8 cellular contexts compared by ENCODE assay signal in genomic region chr3:15319575-15319974, GRCh38. TPM values are rescaled to one million over a fixed set of nuclear protein-coding genes. Genes with fewer than 3 reads are reported as not detected.
DNase-seq lines count a peak whose midpoint lies in the region; ATAC-seq and TF ChIP-seq lines count a peak whose summit lies in the region.

No MANE protein-coding gene starts in this region.

- no peaks in the 10 kb centered on the region for H3K27me3 Mint-ChIP-seq in T-helper 17 cell
- H3K27me3 Mint-ChIP-seq in glutamatergic neuron (ENCODE audit: unreplicated experiment): no peaks in the 10 kb centered on the region

- H3K4me3 Mint-ChIP-seq in T-helper 17 cell (peak overlapping the region; percentile 67), glutamatergic neuron (ENCODE audit: unreplicated experiment) (no peak overlapping the region)

- 66 to 74% methylated on average over 4 of the region's 4 CpGs for WGBS in sigmoid colon, 2 donors

- H3K9me3 ChIP-seq in T-helper 17 cell (ENCODE audit: control insufficient read depth, low read length, poor library complexity, severe bottlenecking) (no peaks in the 10 kb centered on the region), sigmoid colon (no peaks in the 10 kb centered on the region)

- H3K27me3 ChIP-seq in sigmoid colon: no peaks in the 10 kb centered on the region

- DNase-seq in GM03348 (ENCODE audit: low spot score) (peak; percentile 46), T-helper 17 cell (no peak), glutamatergic neuron (no peak), sigmoid colon (peak; percentile 88), GM10266 (ENCODE audit: extremely low spot score) (no peak)
- no peak for DNase-seq in activated CD4-positive, alpha-beta T cell treated with anti-CD3 and anti-CD28 coated beads, Interleukin-2, amount 50 U/mL, for 48 hours
- DNase-seq in activated CD4-positive, alpha-beta T cell treated with anti-CD3 and anti-CD28 coated beads, Interleukin-2, amount 50 U/mL, for 1 hour: no peak

- peaks cover 0 to 43% (median 34%) of the 10 kb centered on the region in 4 donors for H3K4me1 ChIP-seq in sigmoid colon

- H3K4me1 Mint-ChIP-seq in T-helper 17 cell (peaks cover 52% of the 10 kb centered on the region), glutamatergic neuron (ENCODE audit: low read depth, unreplicated experiment) (peaks cover 35% of the 10 kb centered on the region)

- H3K4me3 ChIP-seq in sigmoid colon: no peak overlapping the region

- H3K36me3 ChIP-seq in sigmoid colon: no peaks in the 10 kb centered on the region

- H3K9me3 Mint-ChIP-seq in glutamatergic neuron (ENCODE audit: unreplicated experiment): peaks cover 3% of the 10 kb centered on the region

- TF ChIP-seq POLR2A in sigmoid colon (IDR thresholded peaks at IDR 0.05): no peak

- no peak for ATAC-seq in T-helper 17 cell
- no peak for ATAC-seq in HG02973 (IDR thresholded peaks at IDR 0.05; ENCODE audit: unreplicated experiment)

- peak overlapping the region; percentile 57 to 82 (median 64) for H3K27ac ChIP-seq in sigmoid colon

- TF ChIP-seq EP300 in sigmoid colon (IDR thresholded peaks at IDR 0.05): no peak

- TF ChIP-seq CTCF in glutamatergic neuron (IDR thresholded peaks at IDR 0.05; ENCODE audit: partially characterized antibody, unreplicated experiment): no peak
- no peak for TF ChIP-seq CTCF in sigmoid colon (IDR thresholded peaks at IDR 0.05)
- TF ChIP-seq CTCF in GM10266 (IDR thresholded peaks at IDR 0.05; ENCODE audit: control insufficient read depth, insufficient read depth, low read depth, missing control alignments): no peak

- intact Hi-C loops in sigmoid colon (cut with DNase I): no loop called here

- H3K36me3 Mint-ChIP-seq in T-helper 17 cell (ENCODE audit: low read depth) (no peaks in the 10 kb centered on the region), glutamatergic neuron (ENCODE audit: unreplicated experiment) (no peaks in the 10 kb centered on the region)

- peak overlapping the region; percentile 80 for H3K27ac Mint-ChIP-seq in T-helper 17 cell
- peak overlapping the region; percentile 52 for H3K27ac Mint-ChIP-seq in glutamatergic neuron (ENCODE audit: unreplicated experiment)

RNA-seq across cellular contexts. Expression of gene SH3BP5, which starts 12.8 kb away (rescaled TPM):
- total RNA-seq in T-helper 17 cell (10 to 100 TPM; 50.7 to 78.4 TPM), glutamatergic neuron (ENCODE audit: unreplicated experiment) (25.3 TPM), sigmoid colon (10 to 100 TPM; 25.1 to 40.4 (median 31.9) TPM)
- 10 to 100 TPM in 2 of 3 donors, 1 to 10 TPM in 1; 5.5 to 31.2 (median 21.6) TPM for polyA plus RNA-seq in sigmoid colon

Comparison
In these comparisons a context has a peak if more than half of its experiments do, and no peak if none do; other contexts are left out.
1. DNase-seq: peak in GM03348 (single experiment) and sigmoid colon (single experiment); none in T-helper 17 cell (0 of 3), glutamatergic neuron (single experiment), GM10266 (single experiment), activated CD4-positive, alpha-beta T cell treated with anti-CD3 and anti-CD28 coated beads, Interleukin-2, amount 50 U/mL, for 48 hours (0 of 2) and activated CD4-positive, alpha-beta T cell treated with anti-CD3 and anti-CD28 coated beads, Interleukin-2, amount 50 U/mL, for 1 hour (single experiment).